ENCODE assay signal across 9 cellular contexts in the genomic region with DNA sequence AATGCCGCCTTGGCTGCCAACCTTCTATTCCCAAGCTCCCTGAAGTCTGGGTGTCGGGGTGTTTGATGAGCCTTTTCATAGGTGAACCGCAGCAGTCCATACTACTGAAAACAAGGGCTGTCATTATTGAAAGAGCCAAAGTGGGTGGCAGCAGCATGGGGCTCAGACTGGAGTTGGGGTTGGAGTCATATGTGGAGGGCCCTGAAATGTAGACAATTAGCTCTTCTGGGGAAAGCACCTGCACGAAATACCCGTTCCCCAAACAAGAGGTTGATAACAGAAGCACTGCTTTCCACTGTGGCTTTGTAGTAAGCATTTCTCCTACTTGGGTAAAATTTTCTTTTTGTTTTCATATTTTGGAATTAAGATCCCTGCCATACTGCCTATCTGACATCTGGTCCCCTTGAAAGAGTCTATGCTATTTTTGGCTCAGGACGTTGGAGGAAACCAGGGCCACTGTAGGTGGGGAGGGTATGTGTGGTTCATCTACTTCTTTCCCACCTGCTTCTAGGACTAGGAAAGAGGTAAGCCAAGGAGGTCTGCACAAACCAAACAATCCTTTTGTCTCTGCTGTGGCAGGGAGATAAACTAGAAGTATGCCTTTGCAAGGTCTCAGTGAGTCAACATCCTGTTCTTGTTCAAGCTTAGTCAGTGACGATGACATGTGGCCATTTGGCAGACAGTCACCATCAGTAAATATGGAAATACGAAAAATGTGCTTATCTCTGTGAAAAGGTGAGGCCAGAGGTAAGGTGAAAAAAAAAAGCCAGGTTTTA.
A peak's percentile ranks its signal among the peaks of the same experiment; 100 is the strongest.
DNase-seq lines count a peak whose midpoint lies in the region; ATAC-seq and TF ChIP-seq lines count a peak whose summit lies in the region.
"Had no signal": no experiment of that assay in that cellular context is flagged by ENCODE, and none has a peak within 500 bp of the region (broad histone marks: within the 10 kb centered on the region; RNA-seq: fewer than 3 reads in every experiment).

No MANE protein-coding gene starts in this region.

- H3K4me1 ChIP-seq in adipocyte (ENCODE audit: control insufficient read depth, insufficient read depth, low read length) = peaks cover 24% of the 10 kb centered on the region
- no peaks in the 10 kb centered on the region for H3K4me1 ChIP-seq in liver (ENCODE audit: control insufficient read depth in 4 of 4, insufficient read depth in 4 of 4, low read length in 3 of 4)
- H3K4me1 ChIP-seq in testis = no peaks in the 10 kb centered on the region

- TF ChIP-seq POLR2A in testis (IDR thresholded peaks at IDR 0.05) = no peak

- DNase-seq in AG20443 (ENCODE audit: low spot score) (peak; percentile 79), HT1080 (ENCODE audit: low read depth) (peak; percentile 86), adipocyte (ENCODE audit: low read depth) (peak; percentile 58), NCI-H187 treated with DMSO at 0.1 percent for 48 hours (lab: John Stamatoyannopoulos, UW) (no peak), testis (no peak), iPS-NIHi7 (ENCODE audit: extremely low spot score) (no peak)
- DNase-seq: T-helper 9 cell had no signal

- TF ChIP-seq RAD21 in liver (IDR thresholded peaks at IDR 0.05) = no peak

- H3K9ac ChIP-seq in adipocyte (ENCODE audit: low read length) (no peak overlapping the region), liver (ENCODE audit: low read depth in 1 of 2, low read length in 2 of 2) (no peak overlapping the region)

- intact Hi-C loops in testis (cut with DNase I; ENCODE audit: low total_unique reads) = no loop called here

- H3K27ac ChIP-seq in liver (ENCODE audit: low read depth in 1 of 2, low read length in 2 of 2) (no peak overlapping the region), testis (no peak overlapping the region)

- TF ChIP-seq CTCF in liver (IDR thresholded peaks at IDR 0.05; ENCODE audit: low read depth, low read length, missing input control) (no peak), testis (IDR thresholded peaks at IDR 0.05) (no peak)

- no peaks in the 10 kb centered on the region for H3K27me3 ChIP-seq in adipocyte (replicated peaks; ENCODE audit: control insufficient read depth, insufficient read depth, low read length)
- H3K27me3 ChIP-seq in liver (ENCODE audit: control insufficient read depth in 4 of 4, insufficient read depth in 4 of 4, low read length in 3 of 4) = peaks cover 0 to 2% (median 0%) of the 10 kb centered on the region in 4 donors
- H3K27me3 ChIP-seq in testis = no peaks in the 10 kb centered on the region

- ATAC-seq in GM18511 (IDR thresholded peaks at IDR 0.05; ENCODE audit: unreplicated experiment) = no peak

- peaks cover 5% of the 10 kb centered on the region for H3K36me3 ChIP-seq in adipocyte (ENCODE audit: control insufficient read depth, insufficient read depth, low read length, severe bottlenecking)
- no peaks in the 10 kb centered on the region for H3K36me3 ChIP-seq in liver (ENCODE audit: control insufficient read depth in 4 of 4, insufficient read depth in 3 of 4, low read depth in 1 of 4, low read length in 3 of 4)
- no peaks in the 10 kb centered on the region for H3K36me3 ChIP-seq in testis (ENCODE audit: low read depth, missing control alignments)

- H3K9me3 ChIP-seq in adipocyte (ENCODE audit: control insufficient read depth, low read length) = no peaks in the 10 kb centered on the region
- no peaks in the 10 kb centered on the region for H3K9me3 ChIP-seq in liver (ENCODE audit: control insufficient read depth in 4 of 4, low read length in 3 of 4)
- no peaks in the 10 kb centered on the region for H3K9me3 ChIP-seq in testis

- H3K4me3 ChIP-seq in adipocyte (ENCODE audit: low read length) (peak overlapping the region; percentile 3), liver (ENCODE audit: low read depth in 1 of 3, low read length in 3 of 3) (no peak overlapping the region), testis (no peak overlapping the region)

- WGBS in liver = 60% methylated on average over 8 of the region's 8 CpGs
- WGBS in testis, 2 donors = 57 to 61% methylated on average over 8 of the region's 8 CpGs

TF ChIP-seq in liver, 16 proteins besides CTCF, POLR2A, EP300 and RAD21:
- peak; percentile 56 for TF ChIP-seq FOXA2 (IDR thresholded peaks at IDR 0.05)
- TF ChIP-seq FOXA1 (IDR thresholded peaks at IDR 0.05) = peak; percentile 22
- peak in 1 of 2 donors; percentile 13 for TF ChIP-seq RXRA (IDR thresholded peaks at IDR 0.05)
- no peak for TF ChIP-seq SP1 (IDR thresholded peaks at IDR 0.05)
TF ChIP-seq in liver: peak in this region for 3.

Comparison
In these comparisons a context has a peak if more than half of its experiments do, and no peak if none do; other contexts are left out.
1. DNase-seq: peak in AG20443 (single experiment), HT1080 (single experiment) and adipocyte (single experiment); none in NCI-H187 treated with DMSO at 0.1 percent for 48 hours (single experiment), testis (single experiment) and iPS-NIHi7 (single experiment).